In the genomic region with DNA sequence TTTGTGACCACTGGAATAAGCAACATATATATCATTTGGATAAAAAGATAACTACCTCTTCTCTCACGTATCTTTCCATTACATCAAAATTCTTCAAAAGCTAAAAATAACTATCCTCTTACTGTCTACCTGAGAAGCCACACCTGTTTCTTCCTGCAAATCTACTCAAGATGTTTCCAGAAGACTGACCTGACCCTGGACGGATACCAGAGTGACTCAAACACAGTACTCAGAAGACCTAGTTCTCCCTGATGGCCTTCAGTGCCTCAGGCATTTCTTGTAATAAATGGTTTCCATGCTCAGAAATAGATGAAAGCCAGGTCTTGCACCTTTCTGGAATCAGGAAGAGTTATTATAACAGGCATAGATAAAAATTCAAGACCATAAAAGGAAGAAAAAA, we compare ENCODE assay signal across 31 cellular contexts.
DNase-seq lines count a peak whose midpoint lies in the region; ATAC-seq and TF ChIP-seq lines count a peak whose summit lies in the region.
"Had no signal": no experiment of that assay in that cellular context is flagged by ENCODE, and none has a peak within 500 bp of the region (broad histone marks: within the 10 kb centered on the region; RNA-seq: fewer than 3 reads in every experiment).

No MANE protein-coding gene starts in this region.

- no peak for TF ChIP-seq CTCF in MCF 10A (IDR thresholded peaks at IDR 0.05; ENCODE audit: unreplicated experiment)
- TF ChIP-seq CTCF in breast epithelium (IDR thresholded peaks at IDR 0.05): no peak
- no peak for TF ChIP-seq CTCF in neural progenitor cell (IDR thresholded peaks at IDR 0.05)
- no peak for TF ChIP-seq CTCF in type B pancreatic cell (conservative IDR thresholded peaks at IDR 0.05)
- no peak for TF ChIP-seq CTCF in brain microvascular endothelial cell (IDR thresholded peaks at IDR 0.05; ENCODE audit: low read depth, low read length, missing control alignments)

- H3K27me3 Mint-ChIP-seq in MCF 10A (ENCODE audit: insufficient read depth, unreplicated experiment): no peaks in the 10 kb centered on the region
- peaks cover 8% of the 10 kb centered on the region for H3K27me3 Mint-ChIP-seq in neural progenitor cell (ENCODE audit: insufficient read depth, low read depth)
- H3K27me3 Mint-ChIP-seq in type B pancreatic cell: no peaks in the 10 kb centered on the region

- H3K27me3 ChIP-seq in breast epithelium (no peaks in the 10 kb centered on the region), neural progenitor cell (no peaks in the 10 kb centered on the region), brain microvascular endothelial cell (replicated peaks) (no peaks in the 10 kb centered on the region)
- H3K27me3 ChIP-seq: BE2C, Peyer's patch, SJCRH30 had no signal

- no peaks in the 10 kb centered on the region for H3K36me3 ChIP-seq in breast epithelium
- no peaks in the 10 kb centered on the region for H3K36me3 ChIP-seq in neural progenitor cell
- H3K36me3 ChIP-seq in brain microvascular endothelial cell (replicated peaks): no peaks in the 10 kb centered on the region
- H3K36me3 ChIP-seq: BE2C, Peyer's patch, SJCRH30 had no signal

- CTCF ChIA-PET in MCF 10A (lab: Yijun Ruan, JAX): interaction anchor here (0.5 to 1.2 kb wide), 4 partner anchors 15 to 723 kb away, joined by 3 to 4 read pairs (median 3); no protein-coding TSS in a partner anchor

- intact Hi-C loops in MCF 10A (cut with micrococcal nuclease) (no loop called here), breast epithelium (cut with DNase I; ENCODE audit: low total_unique reads) (no loop called here)

- no TSS peak for BruUV-seq in MCF 10A (replicated peaks; lab: Mats Ljungman, UMichigan)

- in situ Hi-C loops in brain microvascular endothelial cell (cut with HindIII; ENCODE audit: low pct_ligation_motif_present, low sequenced_read_pairs): no loop called here

- H3K4me1 Mint-ChIP-seq in MCF 10A (ENCODE audit: insufficient read depth, unreplicated experiment) (peaks cover 29% of the 10 kb centered on the region), neural progenitor cell (peaks cover 5% of the 10 kb centered on the region), type B pancreatic cell (ENCODE audit: unreplicated experiment) (peaks cover 9% of the 10 kb centered on the region)
- H3K4me1 Mint-ChIP-seq: CD8-positive, alpha-beta memory T cell; IgD-negative memory B cell had no signal

- H3K79me2 ChIP-seq in neural progenitor cell (ENCODE audit: low read depth): no peaks in the 10 kb centered on the region

- H4K20me1 ChIP-seq in neural progenitor cell (ENCODE audit: low read depth): no peaks in the 10 kb centered on the region

- H3K4me3 ChIP-seq in breast epithelium: no peak overlapping the region
- H3K4me3 ChIP-seq in neural progenitor cell: no peak overlapping the region
- no peak overlapping the region for H3K4me3 ChIP-seq in brain microvascular endothelial cell (ENCODE audit: low read depth, low read length)
- H3K4me3 ChIP-seq: GM12878, Peyer's patch, SJCRH30 had no signal

- H3K27ac ChIP-seq in breast epithelium (peak overlapping the region in 1 of 2 donors; percentile 76), neural progenitor cell (no peak overlapping the region), brain microvascular endothelial cell (no peak overlapping the region)
- H3K27ac ChIP-seq: KMS-11, Peyer's patch, SJCRH30 had no signal

- peak overlapping the region; percentile 38 for H2AFZ ChIP-seq in neural progenitor cell (replicated peaks)

- ATAC-seq in esophagus mucosa: peak; percentile 73
- no peak for ATAC-seq in GM21367 (IDR thresholded peaks at IDR 0.05; ENCODE audit: unreplicated experiment)
- ATAC-seq in HG03280 (IDR thresholded peaks at IDR 0.05; ENCODE audit: unreplicated experiment): no peak
- ATAC-seq: GM12878 had no signal

- H3K27ac Mint-ChIP-seq in MCF 10A (ENCODE audit: low read depth, unreplicated experiment): no peak overlapping the region
- H3K27ac Mint-ChIP-seq in neural progenitor cell: no peak overlapping the region
- peak overlapping the region; percentile 71 for H3K27ac Mint-ChIP-seq in type B pancreatic cell
- H3K27ac Mint-ChIP-seq: CD14-positive monocyte; CD8-positive, alpha-beta memory T cell; IgD-negative memory B cell had no signal

- no peak overlapping the region for H3K4me3 Mint-ChIP-seq in MCF 10A (ENCODE audit: unreplicated experiment)
- no peak overlapping the region for H3K4me3 Mint-ChIP-seq in neural progenitor cell
- peak overlapping the region; percentile 26 for H3K4me3 Mint-ChIP-seq in type B pancreatic cell
- H3K4me3 Mint-ChIP-seq: CD14-positive monocyte; CD8-positive, alpha-beta memory T cell; IgD-negative memory B cell had no signal

- DNase-seq in MCF 10A (ENCODE audit: unreplicated experiment): peak; percentile 61
- no peak for DNase-seq in breast epithelium (ENCODE audit: low spot score in 2 of 2)
- no peak for DNase-seq in neural progenitor cell (ENCODE audit: low spot score)
- no peak for DNase-seq in type B pancreatic cell (ENCODE audit: extremely low spot score, unreplicated experiment)
- DNase-seq in brain microvascular endothelial cell: no peak
- DNase-seq: 8988T; ACHN; BE2C; CD8-positive, alpha-beta memory T cell; DMS 273 treated with DMSO at 0.1 percent for 48 hours; DMS79; EL; GDM1; HCEC 1CT; NCI-H1092; NCI-H1417 treated with DMSO at 0.1 percent for 48 hours; NCI-H1694 treated with DMSO at 0.1 percent for 48 hours; NCI-H2081; NCI-H226; NCI-H510A; NCI-H69; OCI-M1; Peyer's patch; SJCRH30 had no signal

- H3K9me3 ChIP-seq in breast epithelium: no peaks in the 10 kb centered on the region
- H3K9me3 ChIP-seq in neural progenitor cell (ENCODE audit: low read depth): no peaks in the 10 kb centered on the region
- H3K9me3 ChIP-seq: BE2C, Peyer's patch, SJCRH30 had no signal

- POLR2A ChIA-PET in MCF 10A (lab: Yijun Ruan, JAX): interaction anchor here (0.8 to 3.1 kb wide), 9 partner anchors 23 to 268 kb away, joined by 3 to 23 read pairs (median 4); partner anchors contain the start of gene PIK3R1

- no peak overlapping the region for H3K9ac ChIP-seq in neural progenitor cell
- H3K9ac ChIP-seq: KMS-11 had no signal

- H3F3A ChIP-seq in neural progenitor cell (ENCODE audit: low read depth): no peaks in the 10 kb centered on the region

- H3K9me3 Mint-ChIP-seq in MCF 10A (ENCODE audit: unreplicated experiment) (no peaks in the 10 kb centered on the region), neural progenitor cell (no peaks in the 10 kb centered on the region), type B pancreatic cell (peaks cover 16% of the 10 kb centered on the region)
- H3K9me3 Mint-ChIP-seq: CD8-positive, alpha-beta memory T cell; IgD-negative memory B cell had no signal

- no peak for TF ChIP-seq POLR2A in breast epithelium (IDR thresholded peaks at IDR 0.05)

- H3K4me1 ChIP-seq in breast epithelium: peaks cover 0 to 19% of the 10 kb centered on the region in 2 donors
- no peaks in the 10 kb centered on the region for H3K4me1 ChIP-seq in neural progenitor cell
- H3K4me1 ChIP-seq: BE2C, SJCRH30 had no signal

- no peaks in the 10 kb centered on the region for H3K36me3 Mint-ChIP-seq in MCF 10A (ENCODE audit: insufficient read depth, unreplicated experiment)
- no peaks in the 10 kb centered on the region for H3K36me3 Mint-ChIP-seq in neural progenitor cell
- no peaks in the 10 kb centered on the region for H3K36me3 Mint-ChIP-seq in type B pancreatic cell
- H3K36me3 Mint-ChIP-seq: CD14-positive monocyte; CD8-positive, alpha-beta memory T cell had no signal

- H3K4me2 ChIP-seq in neural progenitor cell: no peak overlapping the region
- H3K4me2 ChIP-seq: KMS-11 had no signal
